Comparison of ENCODE assay signal across 12 cellular contexts in genomic region chr3:186991470-186991869, GRCh38.
DNase-seq lines count a peak whose midpoint lies in the region; ATAC-seq and TF ChIP-seq lines count a peak whose summit lies in the region.
"Had no signal": no experiment of that assay in that cellular context is flagged by ENCODE, and none has a peak within 500 bp of the region (broad histone marks: within the 10 kb centered on the region; RNA-seq: fewer than 3 reads in every experiment).

No MANE protein-coding gene starts in this region.

- H3K27ac ChIP-seq in CD8-positive, alpha-beta T cell (ENCODE audit: low read depth, low read length), result no peak overlapping the region
- H3K27ac ChIP-seq in OCI-LY3 (ENCODE audit: low read length) (peak overlapping the region; percentile 50), neutrophil (peak overlapping the region; percentile 84), transverse colon (no peak overlapping the region), colonic mucosa (no peak overlapping the region)
- H3K27ac ChIP-seq: C4-2B had no signal

- peaks cover 58% of the 10 kb centered on the region for H3K4me1 Mint-ChIP-seq in CD8-positive, alpha-beta T cell (ENCODE audit: low read depth)
- H3K4me1 Mint-ChIP-seq in chondrocyte (ENCODE audit: low read depth), result peaks cover 34% of the 10 kb centered on the region

- no peak overlapping the region for H3K4me3 ChIP-seq in CD8-positive, alpha-beta T cell (ENCODE audit: low read depth, low read length)
- H3K4me3 ChIP-seq in OCI-LY3 (ENCODE audit: low read length), result no peak overlapping the region
- H3K4me3 ChIP-seq in neutrophil (ENCODE audit: low read depth in 1 of 2, low read length in 1 of 2), result no peak overlapping the region
- H3K4me3 ChIP-seq in transverse colon, result no peak overlapping the region
- H3K4me3 ChIP-seq in colonic mucosa, result no peak overlapping the region
- no peak overlapping the region for H3K4me3 ChIP-seq in HAP-1

- 81 to 97% methylated on average over 3 to 4 of the region's 4 CpGs for WGBS in transverse colon (ENCODE audit: low coverage in 1 of 2), 2 donors

- in situ Hi-C loops in transverse colon (cut with MboI; ENCODE audit: low pct_ligation_motif_present in 1 of 4, low pct_unique_long_range_greater_than_20kb in 1 of 4, low sequenced_read_pairs in 3 of 4), result no loop called here
- in situ Hi-C loops in HAP-1 (cut with MboI; ENCODE audit: low sequenced_read_pairs), result no loop called here

- H3K36me3 Mint-ChIP-seq in CD8-positive, alpha-beta T cell, result peaks cover 68% of the 10 kb centered on the region
- peaks cover 11% of the 10 kb centered on the region for H3K36me3 Mint-ChIP-seq in chondrocyte (ENCODE audit: low read depth)

- POLR2A ChIA-PET in CD8-positive, alpha-beta T cell (lab: Charles Lee), result no interaction called here

- H3K9me3 ChIP-seq in CD8-positive, alpha-beta T cell (ENCODE audit: low read length), result no peaks in the 10 kb centered on the region
- peaks cover 5% of the 10 kb centered on the region; the same call in 1 of the 2 replicates for H3K9me3 ChIP-seq in OCI-LY3 (ENCODE audit: insufficient read depth, low read length)
- no peaks in the 10 kb centered on the region for H3K9me3 ChIP-seq in neutrophil
- no peaks in the 10 kb centered on the region for H3K9me3 ChIP-seq in transverse colon
- H3K9me3 ChIP-seq in colonic mucosa, result no peaks in the 10 kb centered on the region
- H3K9me3 ChIP-seq in HAP-1, result no peaks in the 10 kb centered on the region

- TF ChIP-seq CTCF in CD8-positive, alpha-beta T cell (IDR thresholded peaks at IDR 0.05), result no peak
- TF ChIP-seq CTCF in OCI-LY3 (IDR thresholded peaks at IDR 0.05; ENCODE audit: low read depth, low read length) (no peak), chondrocyte (IDR thresholded peaks at IDR 0.05) (no peak), neutrophil (IDR thresholded peaks at IDR 0.05) (no peak), transverse colon (IDR thresholded peaks at IDR 0.05) (no peak), colonic mucosa (IDR thresholded peaks at IDR 0.05) (no peak)

- no peak for ATAC-seq in CD8-positive, alpha-beta T cell

- peaks cover 3% of the 10 kb centered on the region for H3K4me1 ChIP-seq in CD8-positive, alpha-beta T cell (ENCODE audit: insufficient read depth, low read length)
- H3K4me1 ChIP-seq in OCI-LY3 (ENCODE audit: low read length) (peaks cover 85% of the 10 kb centered on the region), neutrophil (ENCODE audit: control insufficient read depth in 1 of 2, insufficient read depth in 1 of 2, low read depth in 1 of 2, low read length in 1 of 2) (peaks cover 37 to 46% of the 10 kb centered on the region in 2 experiments), transverse colon (peaks cover 0 to 10% (median 0%) of the 10 kb centered on the region in 4 donors), colonic mucosa (no peaks in the 10 kb centered on the region), HAP-1 (no peaks in the 10 kb centered on the region)

- CTCF ChIA-PET in CD8-positive, alpha-beta T cell (lab: Charles Lee), result interaction anchor here (1.7 kb wide), 1 partner anchor 142 kb away, joined by 4 read pairs; no protein-coding TSS in a partner anchor

- H4K20me1 ChIP-seq in OCI-LY3 (ENCODE audit: insufficient read depth, low read length), result no peaks in the 10 kb centered on the region

- TF ChIP-seq EP300 in transverse colon (IDR thresholded peaks at IDR 0.05; ENCODE audit: low read depth), result no peak

- peaks cover 61% of the 10 kb centered on the region for H3K79me2 ChIP-seq in OCI-LY3 (ENCODE audit: low read length)

- no peaks in the 10 kb centered on the region for H3K27me3 ChIP-seq in CD8-positive, alpha-beta T cell (ENCODE audit: insufficient read depth, low read length)
- H3K27me3 ChIP-seq in OCI-LY3 (ENCODE audit: low read depth, low read length) (no peaks in the 10 kb centered on the region), neutrophil (no peaks in the 10 kb centered on the region), transverse colon (no peaks in the 10 kb centered on the region), colonic mucosa (no peaks in the 10 kb centered on the region), HAP-1 (ENCODE audit: low read depth) (no peaks in the 10 kb centered on the region)

- DNase-seq in CD8-positive, alpha-beta T cell, result no peak
- DNase-seq in chondrocyte (ENCODE audit: low spot score) (no peak), transverse colon (no peak), colonic mucosa (no peak), NCI-H510A (lab: John Stamatoyannopoulos, UW) (no peak), HAP-1 (ENCODE audit: low spot score in 2 of 2) (no peak)
- DNase-seq: activated CD4-positive, CD25-positive, alpha-beta regulatory T cell treated with anti-CD3 and anti-CD28 coated beads, Interleukin-2, amount 50 U/mL, for 72 hours; NCI-H1105; stimulated activated naive CD4-positive, alpha-beta T cell had no signal

- H3K27ac Mint-ChIP-seq in CD8-positive, alpha-beta T cell, result peak overlapping the region; percentile 60
- peak overlapping the region; percentile 10 for H3K27ac Mint-ChIP-seq in chondrocyte (ENCODE audit: unreplicated experiment)

- TF ChIP-seq POLR2A in transverse colon (IDR thresholded peaks at IDR 0.05), result no peak

- no peaks in the 10 kb centered on the region for H3K27me3 Mint-ChIP-seq in CD8-positive, alpha-beta T cell (ENCODE audit: low read depth)
- H3K27me3 Mint-ChIP-seq in chondrocyte (ENCODE audit: low read depth), result no peaks in the 10 kb centered on the region

- intact Hi-C loops in CD8-positive, alpha-beta T cell (cut with DNase I, micrococcal nuclease), result loop anchor here in 1 of 2 experiments (5.0 kb wide), 1 partner anchor 76 kb away; no protein-coding TSS in a partner anchor
- intact Hi-C loops in transverse colon (cut with DNase I; ENCODE audit: low total_unique reads) (no loop called here), colonic mucosa (cut with DNase I) (no loop called here)

- no peak overlapping the region for H3K4me2 ChIP-seq in OCI-LY3 (ENCODE audit: low read length)

- no peak overlapping the region for H3K4me3 Mint-ChIP-seq in CD8-positive, alpha-beta T cell
- H3K4me3 Mint-ChIP-seq in chondrocyte (ENCODE audit: unreplicated experiment), result no peak overlapping the region

- H3K36me3 ChIP-seq in CD8-positive, alpha-beta T cell (ENCODE audit: insufficient read depth, low read length), result peaks cover 3% of the 10 kb centered on the region
- H3K36me3 ChIP-seq in OCI-LY3 (replicated peaks; ENCODE audit: low read depth, low read length) (peaks cover 47% of the 10 kb centered on the region), neutrophil (no peaks in the 10 kb centered on the region), transverse colon (no peaks in the 10 kb centered on the region), colonic mucosa (no peaks in the 10 kb centered on the region), HAP-1 (replicated peaks) (peaks cover 27% of the 10 kb centered on the region)

- H3K9ac ChIP-seq in OCI-LY3 (ENCODE audit: low read length), result no peak overlapping the region
- no peak overlapping the region for H3K9ac ChIP-seq in colonic mucosa (ENCODE audit: low read depth in 2 of 2, low read length in 2 of 2)

- H3K9me3 Mint-ChIP-seq in CD8-positive, alpha-beta T cell, result no peaks in the 10 kb centered on the region
- H3K9me3 Mint-ChIP-seq in chondrocyte (ENCODE audit: low read depth), result no peaks in the 10 kb centered on the region

- no peak overlapping the region for H2AFZ ChIP-seq in OCI-LY3 (ENCODE audit: low read depth, low read length)

Comparison
In these comparisons a context has a peak if more than half of its experiments do, and no peak if none do; other contexts are left out.
1. H3K27ac ChIP-seq: peak in OCI-LY3 (single experiment) and neutrophil (single experiment); none in CD8-positive, alpha-beta T cell (single experiment), transverse colon (0 of 4) and colonic mucosa (single experiment).